1 cellular context compared by ENCODE assay signal in genomic region chr11:110076388-110076965, GRCh38.
TF ChIP-seq lines count a peak whose summit lies in the region.

No MANE protein-coding gene starts in this region.

TF ChIP-seq in GM12878, 131 proteins besides CTCF, POLR2A, EP300 and RAD21 (continued from another document):
- no peak for TF ChIP-seq NKRF (conservative IDR thresholded peaks at IDR 0.05)
